Comparison of ENCODE assay signal across 16 cellular contexts in the genomic region with DNA sequence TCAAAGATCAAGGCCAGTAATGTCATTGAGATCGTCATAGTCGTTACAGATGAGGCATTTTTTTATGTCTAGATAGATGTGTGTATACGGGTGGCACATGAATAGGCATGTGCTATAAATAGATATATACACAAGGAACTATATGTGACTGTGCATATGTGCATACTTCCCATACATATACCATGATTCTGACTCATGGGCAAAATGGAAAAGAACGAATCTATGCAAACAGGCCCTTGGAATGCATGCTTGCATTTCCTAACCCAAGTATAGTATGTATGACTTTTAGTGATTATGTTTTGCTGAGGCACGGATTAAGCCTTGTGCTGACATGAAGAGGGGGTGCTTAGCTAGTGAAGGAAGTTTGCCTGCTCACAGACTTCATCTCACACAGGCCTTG.
DNase-seq lines count a peak whose midpoint lies in the region; ATAC-seq, FAIRE-seq and TF ChIP-seq lines count a peak whose summit lies in the region.
"Had no signal": no experiment of that assay in that cellular context is flagged by ENCODE, and none has a peak within 500 bp of the region (broad histone marks: within the 10 kb centered on the region; RNA-seq: fewer than 3 reads in every experiment).

No MANE protein-coding gene starts in this region.

- H3K9me3 Mint-ChIP-seq in stimulated activated memory B cell treated with anti-CD40 and anti-IgM and Interleukin-4, amounts not matched to agents 10 μg/mL and 1 μg/mL and 100 μg/mL, for 72 hours = no peaks in the 10 kb centered on the region
- H3K9me3 Mint-ChIP-seq: CD8-positive, alpha-beta T cell had no signal

- H3K36me3 ChIP-seq in bronchial epithelial cell (ENCODE audit: control insufficient read depth, insufficient read depth, low read length) (no peaks in the 10 kb centered on the region), kidney (ENCODE audit: control insufficient read depth in 1 of 2, insufficient read depth in 2 of 2, low read length in 2 of 2) (no peaks in the 10 kb centered on the region)
- H3K36me3 ChIP-seq: BE2C had no signal

- H3K27ac Mint-ChIP-seq in stimulated activated memory B cell treated with anti-CD40 and anti-IgM and Interleukin-4, amounts not matched to agents 10 μg/mL and 1 μg/mL and 100 μg/mL, for 72 hours = peak overlapping the region; percentile 97
- H3K27ac Mint-ChIP-seq: CD8-positive, alpha-beta T cell had no signal

- intact Hi-C loops in kidney (cut with DNase I) = no loop called here

- ATAC-seq in foreskin keratinocyte = peak; percentile 87
- no peak for ATAC-seq in stimulated activated memory B cell treated with anti-CD40 and anti-IgM and Interleukin-4, amounts not matched to agents 10 μg/mL and 1 μg/mL and 100 μg/mL, for 72 hours
- ATAC-seq in HG02938 (IDR thresholded peaks at IDR 0.05; ENCODE audit: unreplicated experiment) = no peak
- ATAC-seq: CD8-positive, alpha-beta T cell had no signal

- peaks cover 4% of the 10 kb centered on the region for H3K4me1 ChIP-seq in foreskin keratinocyte
- no peaks in the 10 kb centered on the region for H3K4me1 ChIP-seq in kidney (ENCODE audit: control insufficient read depth in 1 of 2, insufficient read depth in 1 of 2, low read depth in 1 of 2, low read length in 2 of 2)
- H3K4me1 ChIP-seq: BE2C had no signal

- H3K4me3 ChIP-seq in bronchial epithelial cell (ENCODE audit: low read depth, low read length) (no peak overlapping the region), kidney (ENCODE audit: low read length in 2 of 2) (no peak overlapping the region)

- H3K4me3 Mint-ChIP-seq in stimulated activated memory B cell treated with anti-CD40 and anti-IgM and Interleukin-4, amounts not matched to agents 10 μg/mL and 1 μg/mL and 100 μg/mL, for 72 hours = no peak overlapping the region
- H3K4me3 Mint-ChIP-seq: CD8-positive, alpha-beta T cell had no signal

- no peak overlapping the region for H3K27ac ChIP-seq in foreskin keratinocyte
- H3K27ac ChIP-seq in kidney (ENCODE audit: low read depth in 2 of 2, low read length in 2 of 2) = no peak overlapping the region

- DNase-seq in GM12892 (ENCODE audit: insufficient read length) (no peak), bronchial epithelial cell (ENCODE audit: low read depth) (peak; percentile 89), foreskin keratinocyte (peak; percentile 82 to 93), AG08396 (ENCODE audit: low spot score) (no peak), kidney (no peak)
- DNase-seq: BE2C; CD8-positive, alpha-beta T cell; DMS79 treated with DMSO at 0.1 percent for 48 hours; GOT3; KBM-7; NCI-H1436; NCI-H2029 treated with DMSO at 0.1 percent for 48 hours; NCI-H774 had no signal

- FAIRE-seq in GM12892 (lab: Jason Lieb, UNC) (peak; percentile 33), bronchial epithelial cell (lab: Jason Lieb, UNC) (no peak), kidney (lab: Jason Lieb, UNC) (no peak)
- FAIRE-seq: GM18507 had no signal

- no peak for TF ChIP-seq POLR2A in GM12892 (IDR thresholded peaks at IDR 0.05; ENCODE audit: low read depth, low read length)

- TF ChIP-seq CTCF in bronchial epithelial cell (IDR thresholded peaks at IDR 0.05; ENCODE audit: insufficient read depth, low read length, severe bottlenecking) (no peak), foreskin keratinocyte (conservative IDR thresholded peaks at IDR 0.05) (no peak), kidney (IDR thresholded peaks at IDR 0.05; ENCODE audit: borderline replicate concordance, extremely low read depth, insufficient read depth) (no peak)

- H3K4me1 Mint-ChIP-seq in stimulated activated memory B cell treated with anti-CD40 and anti-IgM and Interleukin-4, amounts not matched to agents 10 μg/mL and 1 μg/mL and 100 μg/mL, for 72 hours = peaks cover 96% of the 10 kb centered on the region

- H3K27me3 Mint-ChIP-seq in stimulated activated memory B cell treated with anti-CD40 and anti-IgM and Interleukin-4, amounts not matched to agents 10 μg/mL and 1 μg/mL and 100 μg/mL, for 72 hours = no peaks in the 10 kb centered on the region

- no peaks in the 10 kb centered on the region for H3K36me3 Mint-ChIP-seq in stimulated activated memory B cell treated with anti-CD40 and anti-IgM and Interleukin-4, amounts not matched to agents 10 μg/mL and 1 μg/mL and 100 μg/mL, for 72 hours
- H3K36me3 Mint-ChIP-seq: CD8-positive, alpha-beta T cell had no signal

- H3K27me3 ChIP-seq in bronchial epithelial cell (ENCODE audit: control insufficient read depth, insufficient read depth, low read length) (no peaks in the 10 kb centered on the region), foreskin keratinocyte (no peaks in the 10 kb centered on the region)
- H3K27me3 ChIP-seq: BE2C had no signal

- no peak overlapping the region for H3K9ac ChIP-seq in kidney (ENCODE audit: low read length in 2 of 2)

- H3K9me3 ChIP-seq in kidney (ENCODE audit: control insufficient read depth in 1 of 2, low read length in 2 of 2) = no peaks in the 10 kb centered on the region
- H3K9me3 ChIP-seq: BE2C had no signal

Comparison
In these comparisons a context has a peak if more than half of its experiments do, and no peak if none do; other contexts are left out.
1. DNase-seq: peak in bronchial epithelial cell (single experiment) and foreskin keratinocyte (2 of 2); none in GM12892 (single experiment), AG08396 (single experiment) and kidney (single experiment).